ENCODE assay signal across 19 cellular contexts in the genomic region with DNA sequence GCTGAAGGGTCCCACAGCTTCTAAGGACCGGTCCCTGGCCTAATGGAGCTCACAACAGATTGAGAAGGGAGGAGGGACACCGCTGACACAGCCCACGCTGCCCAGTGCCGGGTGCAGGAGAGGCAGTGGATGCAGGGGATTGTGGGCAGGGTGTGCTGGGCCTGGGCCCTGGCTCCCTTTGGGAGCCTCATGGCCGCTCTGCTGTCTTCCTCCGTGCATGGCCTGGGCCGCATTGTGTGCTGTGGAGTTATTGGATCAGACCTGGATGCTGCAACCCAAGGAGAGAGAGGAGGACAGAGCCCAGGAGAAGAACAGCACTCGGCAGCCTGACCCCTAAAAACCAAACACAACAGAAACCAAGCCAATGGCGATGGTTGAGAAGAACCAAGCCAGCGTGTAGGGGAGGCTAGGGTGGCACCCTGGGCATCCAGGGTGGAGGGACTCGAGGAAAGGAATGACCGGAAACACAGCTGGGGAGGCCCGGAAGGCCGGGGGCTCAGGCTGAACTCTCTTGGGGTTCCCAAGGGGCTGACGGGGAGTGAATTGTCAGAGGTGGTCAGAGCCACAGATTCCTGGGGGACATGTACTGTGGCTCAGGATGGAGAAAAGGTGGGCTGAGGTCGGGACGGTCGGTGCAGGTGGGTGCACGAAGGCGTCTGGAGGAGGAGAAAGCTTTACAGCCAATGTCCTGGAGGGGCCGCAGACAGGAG. TPM values are rescaled to one million over a fixed set of nuclear protein-coding genes. Genes with fewer than 3 reads are reported as not detected.
A peak's percentile ranks its signal among the peaks of the same experiment; 100 is the strongest.
DNase-seq lines count a peak whose midpoint lies in the region; ATAC-seq, FAIRE-seq and TF ChIP-seq lines count a peak whose summit lies in the region.
"Had no signal": no experiment of that assay in that cellular context is flagged by ENCODE, and none has a peak within 500 bp of the region (broad histone marks: within the 10 kb centered on the region; RNA-seq: fewer than 3 reads in every experiment).

No MANE protein-coding gene starts in this region.

- no peak for ATAC-seq in activated CD8-positive, alpha-beta T cell treated with anti-CD3 and anti-CD28 coated beads, Interleukin-2, amount 10 ng/mL, durations not matched to agents 7 days and 5 days
- ATAC-seq in activated CD8-positive, alpha-beta T cell treated with anti-CD3 and anti-CD28 coated beads for 36 hours, result no peak
- no peak for ATAC-seq in foreskin keratinocyte
- ATAC-seq: HCT116 had no signal

- TF ChIP-seq CTCF in activated CD8-positive, alpha-beta T cell treated with anti-CD3 and anti-CD28 coated beads for 36 hours (IDR thresholded peaks at IDR 0.05), result no peak
- TF ChIP-seq CTCF in endodermal cell (conservative IDR thresholded peaks at IDR 0.05) (no peak), neural crest cell (conservative IDR thresholded peaks at IDR 0.05) (no peak), kidney (IDR thresholded peaks at IDR 0.05; ENCODE audit: borderline replicate concordance, extremely low read depth, insufficient read depth) (no peak), foreskin keratinocyte (conservative IDR thresholded peaks at IDR 0.05) (no peak)

- POLR2A ChIA-PET in activated CD8-positive, alpha-beta T cell treated with anti-CD3 and anti-CD28 coated beads, Interleukin-2, amount 10 ng/mL, durations not matched to agents 7 days and 5 days (lab: Charles Lee), result no interaction called here
- POLR2A ChIA-PET in activated CD8-positive, alpha-beta T cell treated with anti-CD3 and anti-CD28 coated beads for 36 hours (lab: Charles Lee), result no interaction called here

- peaks cover 6% of the 10 kb centered on the region for H3K27me3 ChIP-seq in endodermal cell (ENCODE audit: control insufficient read depth, insufficient read depth, low read length, poor library complexity, severe bottlenecking)
- H3K27me3 ChIP-seq in foreskin keratinocyte, result peaks cover 22% of the 10 kb centered on the region

- FAIRE-seq in kidney (lab: Jason Lieb, UNC), result no peak

- H3K9ac ChIP-seq in endodermal cell (ENCODE audit: extremely low read depth, low read length, poor library complexity, severe bottlenecking) (no peak overlapping the region), kidney (ENCODE audit: low read length in 2 of 2) (no peak overlapping the region)

- H3K36me3 ChIP-seq in endodermal cell (ENCODE audit: control insufficient read depth, insufficient read depth, low read length) (no peaks in the 10 kb centered on the region), kidney (ENCODE audit: control insufficient read depth in 1 of 2, insufficient read depth in 2 of 2, low read length in 2 of 2) (no peaks in the 10 kb centered on the region)

- CTCF ChIA-PET in activated CD8-positive, alpha-beta T cell treated with anti-CD3 and anti-CD28 coated beads, Interleukin-2, amount 10 ng/mL, durations not matched to agents 7 days and 5 days (lab: Charles Lee), result interaction anchor here (0.7 to 2.4 kb wide), 3 partner anchors 11 to 724 kb away, joined by 4 to 11 read pairs (median 6); no protein-coding TSS in a partner anchor
- CTCF ChIA-PET in activated CD8-positive, alpha-beta T cell treated with anti-CD3 and anti-CD28 coated beads for 36 hours (lab: Charles Lee), result no interaction called here

- H3K4me3 ChIP-seq in endodermal cell (ENCODE audit: low read length) (no peak overlapping the region), kidney (ENCODE audit: low read length in 2 of 2) (no peak overlapping the region)

- no peak overlapping the region for H3K27ac Mint-ChIP-seq in activated CD8-positive, alpha-beta T cell treated with anti-CD3 and anti-CD28 coated beads, Interleukin-2, amount 10 ng/mL, durations not matched to agents 7 days and 5 days
- H3K27ac Mint-ChIP-seq in activated CD8-positive, alpha-beta T cell treated with anti-CD3 and anti-CD28 coated beads for 36 hours, result no peak overlapping the region
- H3K27ac Mint-ChIP-seq in endodermal cell (no peak overlapping the region), neural crest cell (ENCODE audit: unreplicated experiment) (no peak overlapping the region)
- H3K27ac Mint-ChIP-seq: B cell; CD4-positive, CD25-positive, alpha-beta regulatory T cell had no signal

- H3K9me3 Mint-ChIP-seq in activated CD8-positive, alpha-beta T cell treated with anti-CD3 and anti-CD28 coated beads, Interleukin-2, amount 10 ng/mL, durations not matched to agents 7 days and 5 days (ENCODE audit: insufficient read depth), result no peaks in the 10 kb centered on the region
- no peaks in the 10 kb centered on the region for H3K9me3 Mint-ChIP-seq in activated CD8-positive, alpha-beta T cell treated with anti-CD3 and anti-CD28 coated beads for 36 hours
- H3K9me3 Mint-ChIP-seq in endodermal cell, result no peaks in the 10 kb centered on the region
- H3K9me3 Mint-ChIP-seq in neural crest cell, result no peaks in the 10 kb centered on the region
- H3K9me3 Mint-ChIP-seq: CD4-positive, CD25-positive, alpha-beta regulatory T cell had no signal

- no peaks in the 10 kb centered on the region for H3K36me3 Mint-ChIP-seq in activated CD8-positive, alpha-beta T cell treated with anti-CD3 and anti-CD28 coated beads, Interleukin-2, amount 10 ng/mL, durations not matched to agents 7 days and 5 days (ENCODE audit: low read depth)
- no peaks in the 10 kb centered on the region for H3K36me3 Mint-ChIP-seq in activated CD8-positive, alpha-beta T cell treated with anti-CD3 and anti-CD28 coated beads for 36 hours (ENCODE audit: low read depth)
- H3K36me3 Mint-ChIP-seq in endodermal cell (ENCODE audit: low read depth) (no peaks in the 10 kb centered on the region), neural crest cell (ENCODE audit: low read depth) (no peaks in the 10 kb centered on the region)
- H3K36me3 Mint-ChIP-seq: CD4-positive, CD25-positive, alpha-beta regulatory T cell had no signal

- intact Hi-C loops in activated CD8-positive, alpha-beta T cell treated with anti-CD3 and anti-CD28 coated beads for 36 hours (cut with micrococcal nuclease), result loop anchor here (10.0 kb wide), 1 partner anchor 722 kb away; no protein-coding TSS in a partner anchor
- intact Hi-C loops in kidney (cut with DNase I), result no loop called here

- no peak overlapping the region for H3K4me3 Mint-ChIP-seq in activated CD8-positive, alpha-beta T cell treated with anti-CD3 and anti-CD28 coated beads, Interleukin-2, amount 10 ng/mL, durations not matched to agents 7 days and 5 days
- no peak overlapping the region for H3K4me3 Mint-ChIP-seq in activated CD8-positive, alpha-beta T cell treated with anti-CD3 and anti-CD28 coated beads for 36 hours
- H3K4me3 Mint-ChIP-seq in endodermal cell (no peak overlapping the region), neural crest cell (peak overlapping the region; percentile 91)
- H3K4me3 Mint-ChIP-seq: B cell had no signal

- H3K4me1 ChIP-seq in endodermal cell (ENCODE audit: control insufficient read depth, insufficient read depth, low read length) (peaks cover 4% of the 10 kb centered on the region), kidney (ENCODE audit: control insufficient read depth in 1 of 2, insufficient read depth in 1 of 2, low read depth in 1 of 2, low read length in 2 of 2) (peaks cover 6 to 13% of the 10 kb centered on the region in 2 donors), foreskin keratinocyte (no peaks in the 10 kb centered on the region)

- H3K9me3 ChIP-seq in endodermal cell (ENCODE audit: control insufficient read depth, low read length) (no peaks in the 10 kb centered on the region), kidney (ENCODE audit: control insufficient read depth in 1 of 2, low read length in 2 of 2) (no peaks in the 10 kb centered on the region)

- H3K27ac ChIP-seq in endodermal cell (ENCODE audit: low read depth, low read length) (no peak overlapping the region), kidney (ENCODE audit: low read depth in 2 of 2, low read length in 2 of 2) (no peak overlapping the region), foreskin keratinocyte (no peak overlapping the region)
- H3K27ac ChIP-seq: 22Rv1 had no signal

- peaks cover 14% of the 10 kb centered on the region for H3K4me1 Mint-ChIP-seq in activated CD8-positive, alpha-beta T cell treated with anti-CD3 and anti-CD28 coated beads, Interleukin-2, amount 10 ng/mL, durations not matched to agents 7 days and 5 days (ENCODE audit: low read depth)
- peaks cover 11% of the 10 kb centered on the region for H3K4me1 Mint-ChIP-seq in activated CD8-positive, alpha-beta T cell treated with anti-CD3 and anti-CD28 coated beads for 36 hours (ENCODE audit: low read depth)
- H3K4me1 Mint-ChIP-seq in endodermal cell (peaks cover 15% of the 10 kb centered on the region), neural crest cell (peaks cover 28% of the 10 kb centered on the region)

- peaks cover 71% of the 10 kb centered on the region for H3K27me3 Mint-ChIP-seq in activated CD8-positive, alpha-beta T cell treated with anti-CD3 and anti-CD28 coated beads, Interleukin-2, amount 10 ng/mL, durations not matched to agents 7 days and 5 days (ENCODE audit: low read depth)
- H3K27me3 Mint-ChIP-seq in activated CD8-positive, alpha-beta T cell treated with anti-CD3 and anti-CD28 coated beads for 36 hours, result peaks cover 48% of the 10 kb centered on the region
- peaks cover 26% of the 10 kb centered on the region for H3K27me3 Mint-ChIP-seq in endodermal cell (ENCODE audit: insufficient read depth)
- no peaks in the 10 kb centered on the region for H3K27me3 Mint-ChIP-seq in neural crest cell (ENCODE audit: low read depth)

- DNase-seq in activated CD8-positive, alpha-beta T cell treated with anti-CD3 and anti-CD28 coated beads, Interleukin-2, amount 10 ng/mL, durations not matched to agents 7 days and 5 days, result peak; percentile 9
- no peak for DNase-seq in activated CD8-positive, alpha-beta T cell treated with anti-CD3 and anti-CD28 coated beads for 36 hours
- DNase-seq in endodermal cell (peak; percentile 27), neural crest cell (ENCODE audit: low read depth, low spot score) (no peak), ureter (ENCODE audit: low spot score) (peak; percentile 41), kidney (no peak), foreskin keratinocyte (no peak), NCI-H146 (lab: John Stamatoyannopoulos, UW) (no peak)
- DNase-seq: Calu3; CD4-positive, CD25-positive, alpha-beta regulatory T cell; NCI-H1930; NCI-H446 treated with DMSO at 0.1 percent for 48 hours; NK-92 treated with Interleukin-12 subunit alpha and Interleukin-12 subunit beta, amount 100 ng/mL, for 24 hours; OCI-M1; RPMI8226; SIG-M5 had no signal

- WGBS in endodermal cell (ENCODE audit: insufficient coverage in 1 of 2, insufficient read length in 1 of 2), 2 experiments, result 93 to 95% methylated on average over 14 to 21 of the region's 21 CpGs

RNA-seq across cellular contexts. Expression of a gene that starts 41.0 kb away (rescaled TPM):
- total RNA-seq in activated CD8-positive, alpha-beta T cell treated with anti-CD3 and anti-CD28 coated beads, Interleukin-2, amount 10 ng/mL, durations not matched to agents 7 days and 5 days, result 10 to 100 TPM; 28.7 to 33.0 TPM
- total RNA-seq in activated CD8-positive, alpha-beta T cell treated with anti-CD3 and anti-CD28 coated beads for 36 hours, result 10 to 100 TPM; 24.9 to 26.6 TPM
- 10 to 100 TPM; 14.4 to 24.2 TPM for total RNA-seq in endodermal cell
- polyA plus RNA-seq in endodermal cell (2013, experiment 1 of 2), result 25.8 TPM
- polyA plus RNA-seq in endodermal cell (2013, experiment 2 of 2), result 21.8 TPM
- total RNA-seq in neural crest cell, result 24.2 and 26.3 TPM in 2 replicates
- total RNA-seq in ureter, result 35.6 TPM
- 36.8 TPM for total RNA-seq in kidney
- 22.3 TPM for polyA plus RNA-seq in kidney (ENCODE audit: insufficient read depth, low read depth, low replicate concordance)
- total RNA-seq in foreskin keratinocyte, result 20.1 and 22.4 TPM in 2 replicates
- polyA plus RNA-seq in foreskin keratinocyte, result 18.9 and 19.0 TPM in 2 replicates

RNA-seq across cellular contexts. Expression of a gene that starts 41.1 kb away (rescaled TPM):
- 1 to 10 TPM; 2.1 to 2.6 TPM for total RNA-seq in activated CD8-positive, alpha-beta T cell treated with anti-CD3 and anti-CD28 coated beads, Interleukin-2, amount 10 ng/mL, durations not matched to agents 7 days and 5 days
- 1 to 10 TPM; 2.2 to 2.4 TPM for total RNA-seq in activated CD8-positive, alpha-beta T cell treated with anti-CD3 and anti-CD28 coated beads for 36 hours
- 1 to 10 TPM; 1.5 to 1.7 TPM for total RNA-seq in endodermal cell
- 2.4 TPM for polyA plus RNA-seq in endodermal cell (2013, experiment 1 of 2)
- polyA plus RNA-seq in endodermal cell (2013, experiment 2 of 2), result 2.2 TPM
- 2.8 TPM in 2 replicates for total RNA-seq in neural crest cell
- 3.8 TPM for total RNA-seq in ureter
- 1.9 TPM for total RNA-seq in kidney
- 2.6 TPM for polyA plus RNA-seq in kidney (ENCODE audit: insufficient read depth, low read depth, low replicate concordance)
- 0.56 and 0.85 TPM in 2 replicates for total RNA-seq in foreskin keratinocyte
- polyA plus RNA-seq in foreskin keratinocyte, result 0.26 and 0.30 TPM in 2 replicates

Comparison
In these comparisons a context has a peak if more than half of its experiments do, and no peak if none do; other contexts are left out.
1. DNase-seq: peak in activated CD8-positive, alpha-beta T cell treated with anti-CD3 and anti-CD28 coated beads, Interleukin-2, amount 10 ng/mL, durations not matched to agents 7 days and 5 days (single experiment), endodermal cell (single experiment) and ureter (single experiment); none in activated CD8-positive, alpha-beta T cell treated with anti-CD3 and anti-CD28 coated beads for 36 hours (single experiment), neural crest cell (single experiment), kidney (single experiment), foreskin keratinocyte (0 of 2) and NCI-H146 (single experiment).